In genomic region chr1:42657981-42658879, GRCh38 we compare ENCODE assay signal across 8 cellular contexts. TPM values are rescaled to one million over a fixed set of nuclear protein-coding genes. Genes with fewer than 3 reads are reported as not detected.
DNase-seq lines count a peak whose midpoint lies in the region; ATAC-seq and TF ChIP-seq lines count a peak whose summit lies in the region.

PPIH (plus strand) TSS chr1:42658423; CDS start chr1:42658447, 24 bp downstream.

- DNase-seq in AG09319 (ENCODE audit: extremely low read depth, low read depth) (peak; percentile 71), NCI-H345 treated with DMSO at 0.1 percent for 48 hours (lab: John Stamatoyannopoulos, UW; ENCODE audit: unreplicated experiment) (peak; percentile 90), inferior parietal cortex (ENCODE audit: extremely low spot score) (peak; percentile 95), spleen (peak; percentile 99)
- peak; percentile 86 to 91 (median 86) for DNase-seq in activated CD4-positive, CD25-positive, alpha-beta regulatory T cell (lab: John Stamatoyannopoulos, UW)
- DNase-seq in central memory CD4-positive, alpha-beta T cell: peak; percentile 91

- H3K27ac ChIP-seq in spleen: peak within 1 kb of the TSS; percentile 73 to 87 (median 84)

- peaks cover 14 to 52% (median 25%) of the 10 kb centered on the region in 6 donors for H3K4me1 ChIP-seq in spleen

- no peaks in the 10 kb centered on the region for H3K9me3 ChIP-seq in spleen

- intact Hi-C loops in spleen (cut with DNase I; ENCODE audit: low total_unique reads): no loop called here

- WGBS in spleen, 5 donors: 0 to 1% (median 0%) methylated on average over 40 to 53 of the region's 53 CpGs

- H3K4me3 ChIP-seq in spleen: peak within 1 kb of the TSS; percentile 75 to 93 (median 87)

- ATAC-seq in HG03196 (IDR thresholded peaks at IDR 0.05; ENCODE audit: unreplicated experiment): peak; percentile 94

- in situ Hi-C loops in GM18951 (cut with MboI; ENCODE audit: low sequenced_read_pairs, unreplicated experiment): no loop called here

- TF ChIP-seq CTCF in AG09319 (IDR thresholded peaks at IDR 0.05; ENCODE audit: low read depth, low read length) (peak; percentile 7; the same call in 1 of the 2 replicates), spleen (IDR thresholded peaks at IDR 0.05 in 8 of 11, conservative IDR thresholded peaks at IDR 0.05 in 3 of 11) (peak in 10 of 11 experiments; percentile 25 to 69 (median 58))

- no peaks in the 10 kb centered on the region for H3K27me3 ChIP-seq in spleen (replicated peaks in 1 of 7)

- TF ChIP-seq POLR2A in GM18951 (IDR thresholded peaks at IDR 0.05; ENCODE audit: extremely low read depth, insufficient read depth, insufficient read length) (peak; percentile 96), spleen (IDR thresholded peaks at IDR 0.05) (peak in 1 of 3 donors; percentile 58)

- H3K36me3 ChIP-seq in spleen: peaks cover 0 to 41% (median 16%) of the 10 kb centered on the region in 6 donors

RNA-seq across cellular contexts. Expression of gene PPIH, which starts in this region (rescaled TPM):
- 10 to 100 TPM; 34.2 to 60.1 (median 39.8) TPM for total RNA-seq in spleen
- 10 to 100 TPM; 59.6 to 72.3 (median 63.0) TPM for polyA plus RNA-seq in spleen

Comparison
In these comparisons a context has a peak if more than half of its experiments do, and no peak if none do; other contexts are left out.
1. Peak in every context shown above with its lines: DNase-seq, ATAC-seq, H3K4me3 ChIP-seq and H3K27ac ChIP-seq.